Comparison of ENCODE assay signal across 1 cellular context in the genomic region with DNA sequence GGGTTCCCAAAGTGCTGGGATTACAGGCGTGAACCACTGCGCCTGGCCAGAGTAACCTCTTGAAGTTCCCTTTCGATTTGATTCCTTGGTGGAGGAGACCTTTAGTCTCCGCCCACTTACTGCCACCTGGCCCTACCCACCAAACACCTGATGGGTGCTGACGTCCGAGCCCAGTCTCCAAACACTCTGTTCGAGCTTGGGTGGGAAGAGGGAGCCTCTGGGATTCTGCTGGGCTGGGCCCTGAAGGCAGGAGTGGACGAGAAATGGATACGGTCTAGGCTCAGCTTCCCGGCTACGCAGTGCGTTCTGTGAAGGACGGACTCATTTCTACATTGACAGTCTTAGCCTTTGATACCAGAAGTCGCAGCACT.
TF ChIP-seq lines count a peak whose summit lies in the region.

No MANE protein-coding gene starts in this region.

TF ChIP-seq in IMR-90, 13 proteins besides CTCF, POLR2A, EP300 and RAD21 (continued from another document):
- TF ChIP-seq FOS (IDR thresholded peaks at IDR 0.05; ENCODE audit: low read depth, low read length) (no peak), MAZ (IDR thresholded peaks at IDR 0.05; ENCODE audit: borderline replicate concordance, low read depth, low read length) (no peak), RFX5 (IDR thresholded peaks at IDR 0.05; ENCODE audit: low read depth, low read length) (no peak), CEBPB (IDR thresholded peaks at IDR 0.05; ENCODE audit: low read depth, low read length) (no peak)
